ENCODE assay signal across 21 cellular contexts in the genomic region with DNA sequence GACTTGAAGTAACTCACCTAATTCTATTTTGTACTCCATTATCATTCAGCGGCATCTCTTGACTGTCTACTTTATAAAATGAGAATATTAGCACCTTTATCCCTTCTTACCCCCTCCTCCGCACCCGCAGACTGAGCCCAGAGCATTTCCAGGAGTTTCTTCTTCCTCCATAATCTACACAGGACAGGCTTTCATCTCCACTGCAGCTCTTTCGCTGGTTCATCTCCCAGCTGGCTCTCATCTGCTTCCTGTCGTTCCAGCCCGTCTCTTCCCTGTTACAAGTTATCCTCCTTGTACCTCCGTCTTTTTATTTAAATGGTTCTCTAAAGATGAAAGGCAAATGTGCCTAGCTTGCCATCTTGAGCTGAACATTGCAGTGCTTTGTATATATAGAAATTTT.
"Had no signal": no experiment of that assay in that cellular context is flagged by ENCODE, and none has a peak within 500 bp of the region (broad histone marks: within the 10 kb centered on the region; RNA-seq: fewer than 3 reads in every experiment).

No MANE protein-coding gene starts in this region.

- H3K36me3 ChIP-seq: Peyer's patch had no signal

- H3K4me1 ChIP-seq: Peyer's patch had no signal

- ATAC-seq: HepG2, Right ventricle myocardium inferior, SK-N-SH treated with all-trans-retinoic acid at 6 μM for 48 hours had no signal

- H3K27ac ChIP-seq: KMS-11, Peyer's patch, SJCRH30 had no signal

- H3K4me2 ChIP-seq: KMS-11 had no signal

- H3K9me3 ChIP-seq: Peyer's patch had no signal

- DNase-seq: IMR-90, MV-4-11, NCI-H1048, NCI-H1105, NCI-H1417, NCI-H1436 treated with DMSO at 0.1 percent for 48 hours, NCI-H1694, NCI-H187 treated with DMSO at 0.1 percent for 48 hours, NCI-H2029 treated with DMSO at 0.1 percent for 48 hours, NCI-H2227 treated with DMSO at 0.1 percent for 48 hours, NCI-H524 treated with DMSO at 0.1 percent for 48 hours, NCI-H69, NCI-H774, Peyer's patch, SHP77 treated with DMSO at 0.1 percent for 48 hours, SJCRH30, T-helper 1 cell had no signal

- H3K27me3 ChIP-seq: Peyer's patch, SJCRH30 had no signal

- H3K4me3 ChIP-seq: Peyer's patch, SJCRH30 had no signal

- H3K9ac ChIP-seq: KMS-11 had no signal

- FAIRE-seq: HepG2 had no signal
